Comparison of ENCODE assay signal across 14 cellular contexts in the genomic region with DNA sequence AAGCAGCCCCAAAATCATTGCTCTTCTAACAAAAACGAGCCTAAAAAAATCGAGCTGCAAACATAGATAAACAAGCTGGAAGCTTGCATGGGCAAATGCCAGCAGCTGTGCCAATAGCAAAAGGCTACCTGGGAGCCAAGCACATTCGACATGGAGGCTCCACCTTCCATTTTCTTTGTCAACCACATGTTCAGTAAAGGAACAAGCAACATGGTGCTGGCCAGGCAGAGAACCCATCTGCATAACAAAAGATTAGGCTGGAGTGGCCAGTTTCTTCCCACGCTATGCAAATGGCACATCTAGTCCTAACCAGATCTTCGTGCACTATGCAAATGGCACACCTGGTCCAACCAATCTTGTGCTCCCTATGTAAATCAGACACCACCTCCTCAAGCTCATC.
DNase-seq lines count a peak whose midpoint lies in the region; ATAC-seq and TF ChIP-seq lines count a peak whose summit lies in the region.
"Had no signal": no experiment of that assay in that cellular context is flagged by ENCODE, and none has a peak within 500 bp of the region (broad histone marks: within the 10 kb centered on the region; RNA-seq: fewer than 3 reads in every experiment).

No MANE protein-coding gene starts in this region.

- H2AFZ ChIP-seq in H9 (ENCODE audit: low read length), result no peak overlapping the region

- H3K18ac ChIP-seq in H9 (ENCODE audit: insufficient read length, low read depth, low read length), result no peak overlapping the region
- no peak overlapping the region for H3K18ac ChIP-seq in mesendoderm (ENCODE audit: low read length)

- no peak overlapping the region for H4K8ac ChIP-seq in H9 (replicated peaks; ENCODE audit: insufficient read length, low read depth, low read length)
- no peak overlapping the region for H4K8ac ChIP-seq in mesendoderm (ENCODE audit: low read depth, low read length)

- H4K5ac ChIP-seq in H9 (ENCODE audit: insufficient read length, low read depth, low read length) (no peak overlapping the region), mesendoderm (ENCODE audit: low read length) (no peak overlapping the region)

- TF ChIP-seq CTCF in H9 (conservative IDR thresholded peaks at IDR 0.05), result no peak

- H4K91ac ChIP-seq in H9 (ENCODE audit: insufficient read length, low read depth, low read length), result no peak overlapping the region

- H3K56ac ChIP-seq in H9 (ENCODE audit: insufficient read length, low read depth, low read length) (no peak overlapping the region), mesendoderm (ENCODE audit: low read length) (no peak overlapping the region)

- H3K4me1 Mint-ChIP-seq in H9, result peaks cover 4 to 6% of the 10 kb centered on the region in 2 experiments; a peak in 3 of 4 replicates
- H3K4me1 Mint-ChIP-seq in natural killer cell treated with Interleukin-12 subunit alpha and Interleukin-12 subunit beta and Interleukin-15 and Interleukin-18, amount 100 ng/mL, for 72 hours (ENCODE audit: low read depth in 2 of 2), result peaks cover 4 to 5% of the 10 kb centered on the region in 2 donors

- H3K23ac ChIP-seq in H9 (ENCODE audit: insufficient read length, low read depth, low read length) (no peak overlapping the region), mesendoderm (ENCODE audit: low read length) (no peak overlapping the region)

- H3K36me3 ChIP-seq in NT2/D1 (ENCODE audit: insufficient read depth, insufficient read length, low read length) (no peaks in the 10 kb centered on the region), mesendoderm (ENCODE audit: control insufficient read depth, insufficient read depth, low read length) (no peaks in the 10 kb centered on the region)

- H3K36me3 Mint-ChIP-seq in H9 (ENCODE audit: insufficient read depth in 1 of 3, low read depth in 3 of 3), result peaks cover 15 to 33% (median 16%) of the 10 kb centered on the region in 3 experiments
- H3K36me3 Mint-ChIP-seq in natural killer cell treated with Interleukin-12 subunit alpha and Interleukin-12 subunit beta and Interleukin-15 and Interleukin-18, amount 100 ng/mL, for 72 hours, result peaks cover 5% of the 10 kb centered on the region

- H3K9me3 Mint-ChIP-seq in H9, result peaks cover 5 to 16% of the 10 kb centered on the region in 2 experiments
- peaks cover 4% of the 10 kb centered on the region for H3K9me3 Mint-ChIP-seq in natural killer cell treated with Interleukin-12 subunit alpha and Interleukin-12 subunit beta and Interleukin-15 and Interleukin-18, amount 100 ng/mL, for 72 hours
- H3K9me3 Mint-ChIP-seq: CD8-positive, alpha-beta memory T cell had no signal

- H3K4me3 Mint-ChIP-seq in H9, result no peak overlapping the region
- no peak overlapping the region for H3K4me3 Mint-ChIP-seq in natural killer cell treated with Interleukin-12 subunit alpha and Interleukin-12 subunit beta and Interleukin-15 and Interleukin-18, amount 100 ng/mL, for 72 hours
- H3K4me3 Mint-ChIP-seq: CD8-positive, alpha-beta memory T cell; IgD-negative memory B cell had no signal

- H3K9me3 ChIP-seq in H9 (ENCODE audit: control insufficient read depth, low read depth, low read length), result no peaks in the 10 kb centered on the region
- peaks cover 13% of the 10 kb centered on the region; the same call in 1 of the 2 replicates for H3K9me3 ChIP-seq in NT2/D1 (ENCODE audit: insufficient read depth, low read length)

- no peak overlapping the region for H3K4me2 ChIP-seq in H9 (ENCODE audit: insufficient read depth, insufficient read length, low read length)
- no peak overlapping the region for H3K4me2 ChIP-seq in mesendoderm (ENCODE audit: low read length)

- H3K9ac ChIP-seq in H9 (ENCODE audit: extremely low read depth, insufficient read length, low read length), result no peak overlapping the region
- no peak overlapping the region for H3K9ac ChIP-seq in NT2/D1 (ENCODE audit: insufficient read length, low read depth)
- H3K9ac ChIP-seq in mesendoderm (ENCODE audit: low read length), result no peak overlapping the region

- H3K27ac Mint-ChIP-seq in H9, result peak overlapping the region in 1 of 3 experiments; percentile 82; a peak in 2 of 7 replicates
- H3K27ac Mint-ChIP-seq in natural killer cell treated with Interleukin-12 subunit alpha and Interleukin-12 subunit beta and Interleukin-15 and Interleukin-18, amount 100 ng/mL, for 72 hours, result no peak overlapping the region
- H3K27ac Mint-ChIP-seq: CD8-positive, alpha-beta memory T cell; IgD-negative memory B cell had no signal

- no CpG with 5 or more reads among the region's 5 CpGs for whole genome bisulfite sequencing in H9 (ENCODE audit: extremely low coverage, insufficient read length, low lambda C conversion rate)
- no CpG with 5 or more reads among the region's 5 CpGs for WGBS in mesendoderm (ENCODE audit: extremely low coverage, insufficient coverage, low lambda C conversion rate)

- no peaks in the 10 kb centered on the region for H4K20me1 ChIP-seq in H9 (ENCODE audit: control insufficient read depth, insufficient read depth, insufficient read length)

- H3K79me2 ChIP-seq in H9 (ENCODE audit: insufficient read depth, low read length), result no peaks in the 10 kb centered on the region
- no peaks in the 10 kb centered on the region for H3K79me2 ChIP-seq in mesendoderm (ENCODE audit: control insufficient read depth, insufficient read depth, low read length)

- no peaks in the 10 kb centered on the region for H3K27me3 ChIP-seq in H9 (ENCODE audit: insufficient read depth, low read length)
- H3K27me3 ChIP-seq in NT2/D1 (ENCODE audit: insufficient read depth, insufficient read length), result no peaks in the 10 kb centered on the region
- H3K27me3 ChIP-seq in mesendoderm (ENCODE audit: insufficient read depth, low read length, poor library complexity), result no peaks in the 10 kb centered on the region

- no peak overlapping the region for H3T11ph ChIP-seq in H9 (ENCODE audit: low read length)

- no peak overlapping the region for H2BK20ac ChIP-seq in H9 (ENCODE audit: low read depth, low read length, poor library complexity, severe bottlenecking)

- no peak overlapping the region for H2AK5ac ChIP-seq in H9 (ENCODE audit: insufficient read length, low read length)
- H2AK5ac ChIP-seq in mesendoderm (ENCODE audit: low read length), result no peak overlapping the region

- no peak overlapping the region for H2BK120ac ChIP-seq in H9 (ENCODE audit: low read depth, low read length, poor library complexity, severe bottlenecking)
- no peak overlapping the region for H2BK120ac ChIP-seq in mesendoderm (ENCODE audit: low read depth, low read length)

- H3K27ac ChIP-seq in H9 (ENCODE audit: insufficient read length, low read depth, low read length), result peak overlapping the region; percentile 40
- H3K27ac ChIP-seq in mesendoderm (ENCODE audit: low read depth, low read length), result no peak overlapping the region

- H2BK5ac ChIP-seq in H9 (ENCODE audit: insufficient read length, low read length), result no peak overlapping the region
- no peak overlapping the region for H2BK5ac ChIP-seq in mesendoderm (ENCODE audit: low read length)

- ATAC-seq in natural killer cell treated with Interleukin-12 subunit alpha and Interleukin-12 subunit beta and Interleukin-15 and Interleukin-18, amount 100 ng/mL, for 72 hours, result no peak
- ATAC-seq in GM21390 (IDR thresholded peaks at IDR 0.05; ENCODE audit: unreplicated experiment), result no peak
- no peak for ATAC-seq in GM21526 (IDR thresholded peaks at IDR 0.05; ENCODE audit: low FRiP score, unreplicated experiment)
- ATAC-seq: HCT116 had no signal

- H3K23me2 ChIP-seq in H9 (ENCODE audit: insufficient read length, low read depth, low read length, poor library complexity, severe bottlenecking), result no peaks in the 10 kb centered on the region

- H3K4ac ChIP-seq in H9 (ENCODE audit: low read depth, low read length), result no peak overlapping the region
- no peak overlapping the region for H3K4ac ChIP-seq in mesendoderm (ENCODE audit: low read depth, low read length)

- H3K4me1 ChIP-seq in H9 (ENCODE audit: insufficient read depth, low read length) (no peaks in the 10 kb centered on the region; the same call in 1 of the 2 replicates), NT2/D1 (ENCODE audit: insufficient read depth, insufficient read length) (no peaks in the 10 kb centered on the region), mesendoderm (ENCODE audit: control insufficient read depth, low read depth, low read length) (no peaks in the 10 kb centered on the region)

- no peak overlapping the region for H3K14ac ChIP-seq in H9 (ENCODE audit: insufficient read depth, low read length)

- DNase-seq in DMS53 (lab: John Stamatoyannopoulos, UW) (peak; percentile 16), DMS53 treated with DMSO at 0.1 percent for 48 hours (lab: John Stamatoyannopoulos, UW; ENCODE audit: unreplicated experiment) (no peak), H9 (peak; percentile 64), NT2/D1 (ENCODE audit: low read depth, low spot score) (peak; percentile 28), mesendoderm (peak; percentile 19)
- no peak for DNase-seq in natural killer cell treated with Interleukin-12 subunit alpha and Interleukin-12 subunit beta and Interleukin-15 and Interleukin-18, amount 100 ng/mL, for 72 hours (ENCODE audit: low spot score)
- DNase-seq: CD8-positive, alpha-beta memory T cell; NCI-H1105 treated with DMSO at 0.1 percent for 48 hours; NCI-H187 treated with DMSO at 0.1 percent for 48 hours; NCI-H524 had no signal

- H3K4me3 ChIP-seq in NT2/D1 (ENCODE audit: insufficient read length, low read depth), result no peak overlapping the region
- H3K4me3 ChIP-seq in mesendoderm (ENCODE audit: low read length), result no peak overlapping the region

- H2BK12ac ChIP-seq in H9 (ENCODE audit: insufficient read length, low read depth, low read length), result no peak overlapping the region

- H2BK15ac ChIP-seq in H9 (ENCODE audit: low read depth, low read length) (no peak overlapping the region), mesendoderm (replicated peaks; ENCODE audit: low read depth) (no peak overlapping the region)

- no peaks in the 10 kb centered on the region for H3K79me1 ChIP-seq in H9 (ENCODE audit: insufficient read depth, low read depth, low read length, poor library complexity, severe bottlenecking)
- no peaks in the 10 kb centered on the region for H3K79me1 ChIP-seq in mesendoderm (ENCODE audit: low read length)

- H3K27me3 Mint-ChIP-seq in H9 (ENCODE audit: low read depth), result no peaks in the 10 kb centered on the region
- H3K27me3 Mint-ChIP-seq in natural killer cell treated with Interleukin-12 subunit alpha and Interleukin-12 subunit beta and Interleukin-15 and Interleukin-18, amount 100 ng/mL, for 72 hours, result peaks cover 0 to 3% of the 10 kb centered on the region in 2 donors
- H3K27me3 Mint-ChIP-seq: CD8-positive, alpha-beta memory T cell; IgD-negative memory B cell had no signal

Comparison
In these comparisons a context has a peak if more than half of its experiments do, and no peak if none do; other contexts are left out.
1. DNase-seq: peak in DMS53 (single experiment), H9 (single experiment), NT2/D1 (single experiment) and mesendoderm (single experiment); none in DMS53 treated with DMSO at 0.1 percent for 48 hours (single experiment) and natural killer cell treated with Interleukin-12 subunit alpha and Interleukin-12 subunit beta and Interleukin-15 and Interleukin-18, amount 100 ng/mL, for 72 hours (single experiment).